20 cellular contexts compared by ENCODE assay signal in the genomic region with DNA sequence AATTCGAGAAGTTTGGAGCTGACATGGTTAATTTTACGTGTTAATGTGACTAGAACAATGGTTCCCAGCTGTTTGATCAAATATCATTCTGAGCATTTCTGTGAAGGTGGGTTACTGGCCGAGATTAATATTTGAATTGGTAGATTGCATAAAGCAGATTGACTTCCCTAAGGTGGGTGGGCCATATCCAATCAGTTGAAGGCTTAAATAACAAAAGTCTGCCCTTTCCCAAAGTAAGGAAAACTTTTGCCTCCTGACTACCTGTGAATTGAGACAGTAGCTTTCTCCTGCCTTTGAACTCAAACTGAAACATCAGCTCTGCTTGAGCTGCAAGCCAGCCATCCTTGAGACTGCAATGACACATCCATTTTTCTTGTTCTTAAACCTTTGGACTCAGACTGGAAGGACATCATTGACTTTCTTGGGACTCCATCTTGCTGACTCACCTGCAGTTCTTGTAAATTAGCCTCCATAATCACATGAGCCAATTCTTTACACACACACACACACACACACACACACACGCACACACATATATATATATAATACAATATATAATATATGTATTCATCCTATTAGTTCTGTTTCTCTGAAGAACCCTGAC.
"Had no signal": no experiment of that assay in that cellular context is flagged by ENCODE, and none has a peak within 500 bp of the region (broad histone marks: within the 10 kb centered on the region; RNA-seq: fewer than 3 reads in every experiment).

No MANE protein-coding gene starts in this region.

- ATAC-seq: Right ventricle myocardium inferior, SK-N-SH treated with all-trans-retinoic acid at 6 μM for 48 hours had no signal

- H3K9me3 ChIP-seq: SJCRH30 had no signal

- H3K36me3 ChIP-seq: SJCRH30 had no signal

- H3K4me1 ChIP-seq: SJCRH30 had no signal

- H3K4me3 ChIP-seq: SJCRH30 had no signal

- FAIRE-seq: HTR-8/SVneo had no signal

- H3K27ac ChIP-seq: HL-60, KMS-11, SJCRH30 had no signal

- DNase-seq: IMR-90, Kasumi-1, MM.1S, NCI-H1092 treated with DMSO at 0.1 percent for 48 hours, NCI-H1436, NCI-H187, NCI-H2081, NCI-H2107, NCI-H2227 treated with DMSO at 0.1 percent for 48 hours, NCI-H524, NCI-H69, NCI-H774, SHP77 treated with DMSO at 0.1 percent for 48 hours, SJCRH30, T-helper 1 cell had no signal
